9 cellular contexts compared by ENCODE assay signal in the genomic region with DNA sequence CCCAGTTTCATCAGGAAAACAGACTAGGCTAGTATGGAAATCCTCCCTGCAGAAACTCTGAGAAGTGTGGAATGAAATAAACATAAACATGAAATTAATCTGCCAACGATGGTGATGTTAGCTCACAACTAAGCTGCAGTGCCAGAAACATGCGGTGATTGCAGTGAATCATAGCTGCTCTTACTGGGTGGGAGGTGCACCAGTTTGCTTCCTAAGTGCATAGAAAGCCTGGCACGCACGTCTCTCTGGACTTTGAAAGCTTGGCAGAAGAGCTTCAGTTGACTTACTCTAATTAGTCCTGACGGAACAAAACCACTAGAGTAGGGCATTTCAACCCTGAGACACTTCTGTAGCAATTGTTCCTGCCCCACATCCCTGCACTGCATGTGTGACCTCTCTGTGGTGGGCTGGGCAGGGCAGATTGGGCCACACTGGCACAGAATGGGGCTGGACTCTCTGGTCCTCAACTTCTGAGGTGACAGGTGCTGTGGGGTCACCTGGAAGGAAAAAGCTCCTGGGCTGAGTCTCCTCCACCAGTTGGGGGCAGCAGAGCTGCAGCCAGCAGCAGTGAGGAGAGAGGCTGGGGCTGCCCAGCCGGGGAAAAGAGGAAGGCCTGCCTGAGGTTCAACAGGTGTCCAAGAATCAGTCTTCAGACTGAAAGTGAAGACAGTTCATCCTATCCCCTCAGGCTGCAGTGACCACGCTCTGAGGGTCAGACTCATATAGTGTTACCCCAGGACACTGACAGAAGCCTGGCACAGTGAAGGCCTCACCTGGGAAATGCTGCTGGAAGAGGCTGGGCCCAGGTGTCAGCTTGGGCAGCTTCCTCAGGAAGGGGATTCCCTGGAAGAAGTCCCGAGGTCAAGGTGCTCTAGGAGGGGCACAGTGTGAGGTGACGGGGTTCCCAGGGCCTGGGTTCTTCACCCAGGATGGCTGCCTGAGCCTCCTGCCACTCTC. TPM values are rescaled to one million over a fixed set of nuclear protein-coding genes. Genes with fewer than 3 reads are reported as not detected.
DNase-seq lines count a peak whose midpoint lies in the region; TF ChIP-seq lines count a peak whose summit lies in the region.
"Had no signal": no experiment of that assay in that cellular context is flagged by ENCODE, and none has a peak within 500 bp of the region (broad histone marks: within the 10 kb centered on the region; RNA-seq: fewer than 3 reads in every experiment).

No MANE protein-coding gene starts in this region.

- H3K4me3 ChIP-seq in ACC112 (ENCODE audit: low read depth, low read length) (peak overlapping the region; percentile 5; the same call in 1 of the 2 replicates), epithelial cell of esophagus (ENCODE audit: low read length) (no peak overlapping the region), skeletal muscle cell (ENCODE audit: low read depth, low read length) (no peak overlapping the region)
- H3K4me3 ChIP-seq in CD8-positive, alpha-beta memory T cell (ENCODE audit: low read length): no peak overlapping the region

- H3K9me3 ChIP-seq in CD8-positive, alpha-beta memory T cell (ENCODE audit: low read length): no peaks in the 10 kb centered on the region

- no peak overlapping the region for H2AFZ ChIP-seq in ACC112 (ENCODE audit: low read length, unreplicated experiment)

- peaks cover 0 to 2% of the 10 kb centered on the region in 2 donors for H3K27me3 Mint-ChIP-seq in CD8-positive, alpha-beta memory T cell

- H3K27me3 ChIP-seq in ACC112 (ENCODE audit: insufficient read depth, low read length): no peaks in the 10 kb centered on the region
- H3K27me3 ChIP-seq in CD8-positive, alpha-beta memory T cell (ENCODE audit: insufficient read depth, low read length, poor library complexity, severe bottlenecking): no peaks in the 10 kb centered on the region

- no peaks in the 10 kb centered on the region for H3K9me3 Mint-ChIP-seq in CD8-positive, alpha-beta memory T cell

- POLR2A ChIA-PET in CD8-positive, alpha-beta memory T cell (lab: Charles Lee): no interaction called here

- TF ChIP-seq CTCF in epithelial cell of esophagus (IDR thresholded peaks at IDR 0.05; ENCODE audit: insufficient read depth, low read depth, low read length, missing control alignments): peak; percentile 40

- H3K4me1 ChIP-seq in ACC112 (ENCODE audit: control insufficient read depth, insufficient read depth, low read length, unreplicated experiment): peaks cover 37% of the 10 kb centered on the region
- H3K4me1 ChIP-seq in CD8-positive, alpha-beta memory T cell (ENCODE audit: insufficient read depth, low read length): no peaks in the 10 kb centered on the region

- no peaks in the 10 kb centered on the region for H3K36me3 Mint-ChIP-seq in CD8-positive, alpha-beta memory T cell

- DNase-seq in ELR (ENCODE audit: low read depth): peak; percentile 10
- peak; percentile 8 for DNase-seq in NCI-H774 (lab: John Stamatoyannopoulos, UW)
- DNase-seq in epithelial cell of esophagus (ENCODE audit: low read depth): no peak
- peak; percentile 45 for DNase-seq in skeletal muscle cell (ENCODE audit: low read depth)
- no peak for DNase-seq in hepatic stellate cell (ENCODE audit: low spot score)
- DNase-seq in medulla oblongata (ENCODE audit: extremely low spot score): no peak
- no peak for DNase-seq in CD8-positive, alpha-beta memory T cell

- H3K4me1 Mint-ChIP-seq in CD8-positive, alpha-beta memory T cell: no peaks in the 10 kb centered on the region

- H3K4me3 Mint-ChIP-seq in CD8-positive, alpha-beta memory T cell: no peak overlapping the region

- no peak overlapping the region for H3K27ac Mint-ChIP-seq in CD8-positive, alpha-beta memory T cell

- CTCF ChIA-PET in CD8-positive, alpha-beta memory T cell (lab: Charles Lee): interaction anchor here (0.8 to 1.8 kb wide), 5 partner anchors 25 to 275 kb away, joined by 3 to 9 read pairs (median 3); no protein-coding TSS in a partner anchor

- no peaks in the 10 kb centered on the region for H3K36me3 ChIP-seq in ACC112 (ENCODE audit: insufficient read depth, low read length)
- H3K36me3 ChIP-seq in CD8-positive, alpha-beta memory T cell (ENCODE audit: insufficient read depth, low read length): no peaks in the 10 kb centered on the region

- no peaks in the 10 kb centered on the region for H3K79me2 ChIP-seq in ACC112 (ENCODE audit: control insufficient read depth, insufficient read depth, low read length, unreplicated experiment)

- H3K27ac ChIP-seq in ACC112 (ENCODE audit: low read depth, low read length): peak overlapping the region; percentile 76
- H3K27ac ChIP-seq in CD8-positive, alpha-beta memory T cell (ENCODE audit: low read depth, low read length): no peak overlapping the region
- H3K27ac ChIP-seq: epithelial cell of prostate had no signal

RNA-seq across cellular contexts. Expression of a gene that starts 40.5 kb away (rescaled TPM):
- not detected for total RNA-seq in CD8-positive, alpha-beta memory T cell
- not detected for polyA plus RNA-seq in CD8-positive, alpha-beta memory T cell

Comparison
In these comparisons a context has a peak if more than half of its experiments do, and no peak if none do; other contexts are left out.
1. DNase-seq: peak in ELR (single experiment), NCI-H774 (single experiment) and skeletal muscle cell (single experiment); none in epithelial cell of esophagus (single experiment), hepatic stellate cell (single experiment), medulla oblongata (single experiment) and CD8-positive, alpha-beta memory T cell (0 of 5).